In the genomic region with DNA sequence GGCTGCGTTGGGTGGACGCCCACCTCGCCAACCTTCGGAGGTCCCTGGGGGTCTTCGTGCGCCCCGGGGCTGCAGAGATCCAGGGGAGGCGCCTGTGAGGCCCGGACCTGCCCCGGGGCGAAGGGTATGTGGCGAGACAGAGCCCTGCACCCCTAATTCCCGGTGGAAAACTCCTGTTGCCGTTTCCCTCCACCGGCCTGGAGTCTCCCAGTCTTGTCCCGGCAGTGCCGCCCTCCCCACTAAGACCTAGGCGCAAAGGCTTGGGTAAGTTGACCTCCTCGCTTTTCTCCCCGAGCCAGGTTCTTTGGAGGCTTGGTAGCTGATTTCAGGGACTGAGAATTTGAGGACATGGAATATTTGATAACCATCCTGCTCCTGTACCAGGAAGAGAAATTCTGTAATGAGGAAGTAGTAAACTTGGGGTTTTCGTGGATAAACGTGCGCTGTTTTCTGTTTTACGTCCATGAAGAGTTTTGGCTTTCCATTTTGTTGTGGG, we compare ENCODE assay signal across 8 cellular contexts. TPM values are rescaled to one million over a fixed set of nuclear protein-coding genes. Genes with fewer than 3 reads are reported as not detected.
DNase-seq lines count a peak whose midpoint lies in the region; ATAC-seq and TF ChIP-seq lines count a peak whose summit lies in the region.

No MANE protein-coding gene starts in this region.

- peak; percentile 2 for ATAC-seq in HG02938 (IDR thresholded peaks at IDR 0.05; ENCODE audit: unreplicated experiment)
- ATAC-seq in left lung = peak; percentile 26

- peak; percentile 17 for DNase-seq in activated CD4-positive, alpha-beta T cell treated with anti-CD3 and anti-CD28 coated beads for 48 hours
- no peak for DNase-seq in activated CD4-positive, alpha-beta T cell treated with anti-CD3 and anti-CD28 coated beads, Interleukin-2, amount 50 U/mL, for 4 hours
- DNase-seq in SJCRH30 (peak; percentile 47 to 59), chondrocyte (ENCODE audit: low spot score) (peak; percentile 91), left lung (no peak), SKM-1 (lab: John Stamatoyannopoulos, UW; ENCODE audit: unreplicated experiment) (no peak)

- no peak for TF ChIP-seq CTCF in chondrocyte (IDR thresholded peaks at IDR 0.05)
- no peak for TF ChIP-seq CTCF in left lung (IDR thresholded peaks at IDR 0.05)

- H3K4me1 ChIP-seq in SJCRH30 (no peaks in the 10 kb centered on the region), left lung (peaks cover 12 to 53% of the 10 kb centered on the region in 2 donors), subcutaneous abdominal adipose tissue (ENCODE audit: control insufficient read depth in 5 of 5, insufficient read depth in 5 of 5, low read length in 5 of 5) (peaks cover 2 to 34% (median 24%) of the 10 kb centered on the region in 5 donors)

- H3K27ac ChIP-seq in SJCRH30 = peak overlapping the region; percentile 89
- H3K27ac ChIP-seq in left lung = peak overlapping the region; percentile 91 to 92
- H3K27ac ChIP-seq in subcutaneous abdominal adipose tissue (ENCODE audit: low read depth, low read length) = peak overlapping the region; percentile 67

- peak overlapping the region; percentile 96 for H3K4me3 Mint-ChIP-seq in chondrocyte (ENCODE audit: unreplicated experiment)

- H3K9me3 ChIP-seq in SJCRH30 (replicated peaks) (no peaks in the 10 kb centered on the region), left lung (no peaks in the 10 kb centered on the region), subcutaneous abdominal adipose tissue (ENCODE audit: control insufficient read depth in 5 of 5, low read length in 5 of 5) (no peaks in the 10 kb centered on the region)

- peak overlapping the region in 4 of 5 donors; percentile 86 to 91 (median 88) for H3K9ac ChIP-seq in subcutaneous abdominal adipose tissue (ENCODE audit: low read length in 5 of 5)

- peaks cover 15% of the 10 kb centered on the region for H3K36me3 Mint-ChIP-seq in chondrocyte (ENCODE audit: low read depth)

- no peaks in the 10 kb centered on the region for H3K9me3 Mint-ChIP-seq in chondrocyte (ENCODE audit: low read depth)

- peak overlapping the region; percentile 88 for H3K27ac Mint-ChIP-seq in chondrocyte (ENCODE audit: unreplicated experiment)

- H3K27me3 ChIP-seq in SJCRH30 (no peaks in the 10 kb centered on the region), left lung (no peaks in the 10 kb centered on the region), subcutaneous abdominal adipose tissue (ENCODE audit: control insufficient read depth in 5 of 5, insufficient read depth in 4 of 5, low read length in 5 of 5) (peaks cover 0 to 4% (median 0%) of the 10 kb centered on the region in 5 donors)

- H3K36me3 ChIP-seq in SJCRH30 (peaks cover 10% of the 10 kb centered on the region; the same call in 1 of the 2 replicates), left lung (peaks cover 0 to 22% of the 10 kb centered on the region in 2 donors), subcutaneous abdominal adipose tissue (ENCODE audit: control insufficient read depth in 5 of 5, insufficient read depth in 5 of 5, low read length in 5 of 5) (peaks cover 12 to 18% (median 15%) of the 10 kb centered on the region in 5 donors)

- intact Hi-C loops in left lung (cut with DNase I) = no loop called here

- H3K27me3 Mint-ChIP-seq in chondrocyte (ENCODE audit: low read depth) = no peaks in the 10 kb centered on the region

- H3K4me3 ChIP-seq in SJCRH30 (peak overlapping the region; percentile 75), left lung (peak overlapping the region; percentile 96 to 100), subcutaneous abdominal adipose tissue (ENCODE audit: low read depth in 1 of 5, low read length in 5 of 5) (peak overlapping the region; percentile 81 to 98 (median 95))

- H3K4me1 Mint-ChIP-seq in chondrocyte (ENCODE audit: low read depth) = peaks cover 50% of the 10 kb centered on the region

RNA-seq across cellular contexts. Expression of a gene that starts 0.5 kb away (rescaled TPM):
- total RNA-seq in SJCRH30 (2014; rRNA removed; shearing (Covaris generic)) = 41.2 and 47.4 TPM in 2 replicates
- 19.2 to 26.7 TPM (median 21.8 TPM) in 3 replicates for total RNA-seq in chondrocyte
- total RNA-seq in left lung = 10 to 100 TPM; 21.1 to 34.5 TPM

RNA-seq across cellular contexts. Expression of a gene that starts 1.0 kb away (rescaled TPM):
- total RNA-seq in SJCRH30 (2014; rRNA removed; shearing (Covaris generic)) = 50.6 and 60.5 TPM in 2 replicates
- 65.0 to 69.5 TPM (median 66.8 TPM) in 3 replicates for total RNA-seq in chondrocyte
- 10 to 100 TPM; 23.6 to 24.3 TPM for total RNA-seq in left lung

RNA-seq across cellular contexts. Expression of a gene that starts 52.1 kb away (rescaled TPM):
- 667 and 695 TPM in 2 replicates for total RNA-seq in SJCRH30 (2014; rRNA removed; shearing (Covaris generic))
- total RNA-seq in chondrocyte (469 to 531 TPM (median 525 TPM) in 3 replicates), left lung (100 to 1,000 TPM; 402 to 517 TPM)

Comparison
In these comparisons a context has a peak if more than half of its experiments do, and no peak if none do; other contexts are left out.
1. DNase-seq: peak in activated CD4-positive, alpha-beta T cell treated with anti-CD3 and anti-CD28 coated beads for 48 hours (single experiment), SJCRH30 (2 of 2) and chondrocyte (single experiment); none in activated CD4-positive, alpha-beta T cell treated with anti-CD3 and anti-CD28 coated beads, Interleukin-2, amount 50 U/mL, for 4 hours (0 of 2), left lung (0 of 2) and SKM-1 (single experiment).
2. Peak in every context shown above with its lines, with median percentiles within 50 percentile points of each other: H3K27ac ChIP-seq and H3K4me3 ChIP-seq.